10 cellular contexts compared by ENCODE assay signal in the genomic region with DNA sequence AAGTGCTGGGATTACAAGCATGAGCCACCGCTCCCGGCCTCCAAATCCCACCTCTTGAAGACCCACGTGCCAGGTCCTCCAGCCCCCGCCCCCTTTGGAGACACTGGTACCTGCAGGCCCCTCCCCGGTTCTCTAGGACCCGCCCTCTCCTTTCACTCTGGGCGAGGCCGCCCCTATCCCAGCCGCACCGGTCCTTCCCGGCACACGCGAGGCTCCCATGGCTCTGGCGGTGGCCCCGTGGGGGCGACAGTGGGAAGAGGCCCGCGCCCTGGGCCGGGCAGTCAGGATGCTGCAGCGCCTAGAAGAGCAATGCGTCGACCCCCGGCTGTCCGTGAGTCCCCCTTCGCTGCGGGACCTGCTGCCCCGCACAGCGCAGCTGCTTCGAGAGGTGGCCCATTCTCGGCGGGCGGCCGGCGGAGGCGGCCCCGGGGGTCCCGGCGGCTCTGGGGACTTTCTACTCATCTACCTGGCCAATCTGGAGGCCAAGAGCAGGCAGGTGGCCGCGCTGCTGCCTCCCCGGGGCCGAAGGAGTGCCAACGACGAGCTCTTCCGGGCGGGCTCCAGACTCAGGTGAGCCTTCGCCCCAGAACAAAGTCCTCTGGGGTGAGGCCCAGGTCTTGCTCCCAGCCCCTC. TPM values are rescaled to one million over a fixed set of nuclear protein-coding genes. Genes with fewer than 3 reads are reported as not detected.
DNase-seq lines count a peak whose midpoint lies in the region; ATAC-seq and TF ChIP-seq lines count a peak whose summit lies in the region.
"Had no signal": no experiment of that assay in that cellular context is flagged by ENCODE, and none has a peak within 500 bp of the region (broad histone marks: within the 10 kb centered on the region; RNA-seq: fewer than 3 reads in every experiment).

A gene with protein sequence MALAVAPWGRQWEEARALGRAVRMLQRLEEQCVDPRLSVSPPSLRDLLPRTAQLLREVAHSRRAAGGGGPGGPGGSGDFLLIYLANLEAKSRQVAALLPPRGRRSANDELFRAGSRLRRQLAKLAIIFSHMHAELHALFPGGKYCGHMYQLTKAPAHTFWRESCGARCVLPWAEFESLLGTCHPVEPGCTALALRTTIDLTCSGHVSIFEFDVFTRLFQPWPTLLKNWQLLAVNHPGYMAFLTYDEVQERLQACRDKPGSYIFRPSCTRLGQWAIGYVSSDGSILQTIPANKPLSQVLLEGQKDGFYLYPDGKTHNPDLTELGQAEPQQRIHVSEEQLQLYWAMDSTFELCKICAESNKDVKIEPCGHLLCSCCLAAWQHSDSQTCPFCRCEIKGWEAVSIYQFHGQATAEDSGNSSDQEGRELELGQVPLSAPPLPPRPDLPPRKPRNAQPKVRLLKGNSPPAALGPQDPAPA (plus strand): TSS at position 176 of the 633 bp plus-strand sequence. CDS start 42 bp downstream, at position 218.

- peaks cover 0 to 26% (median 6%) of the 10 kb centered on the region in 3 experiments for H3K27me3 ChIP-seq in neuronal stem cell (ENCODE audit: control insufficient read depth in 3 of 3, insufficient read depth in 3 of 3, low read depth in 1 of 3, low read length in 3 of 3)

- H2AK5ac ChIP-seq in neuronal stem cell (ENCODE audit: low read depth, low read length) = peak within 1 kb of the TSS; percentile 37

- H3K9me3 ChIP-seq in neuronal stem cell (replicated peaks in 1 of 2; ENCODE audit: control insufficient read depth in 2 of 2, insufficient read depth in 1 of 2, low read depth in 1 of 2, low read length in 2 of 2) = no peaks in the 10 kb centered on the region

- peaks cover 7% of the 10 kb centered on the region for H3K27me3 Mint-ChIP-seq in endothelial cell (ENCODE audit: unreplicated experiment)
- H3K27me3 Mint-ChIP-seq in activated T-cell treated with anti-CD3 and anti-CD28 coated beads, Interleukin-2, amount 50 U/mL, for 24 hours = peaks cover 4% of the 10 kb centered on the region

- H3K27ac ChIP-seq in neuronal stem cell (replicated peaks; ENCODE audit: low read length) = no peak within 1 kb of the TSS

- peak within 1 kb of the TSS in 1 of 2 donors; percentile 68 for H3K4me3 ChIP-seq in neuronal stem cell (ENCODE audit: low read length in 2 of 2)

- H4K8ac ChIP-seq in neuronal stem cell (ENCODE audit: low read depth, low read length) = no peak within 1 kb of the TSS

- H2BK12ac ChIP-seq in neuronal stem cell (ENCODE audit: low read length) = no peak within 1 kb of the TSS

- H3K9ac ChIP-seq in neuronal stem cell (ENCODE audit: low read depth, low read length, poor library complexity) = no peak within 1 kb of the TSS

- no peak within 1 kb of the TSS for H3K4ac ChIP-seq in neuronal stem cell (ENCODE audit: low read length)

- H3K79me1 ChIP-seq in neuronal stem cell (ENCODE audit: low read depth, low read length) = no peaks in the 10 kb centered on the region

- peak; percentile 21 for TF ChIP-seq CTCF in endothelial cell (IDR thresholded peaks at IDR 0.05; ENCODE audit: unreplicated experiment)

- H3K18ac ChIP-seq in neuronal stem cell (ENCODE audit: low read length) = peak within 1 kb of the TSS; percentile 76

- H3K36me3 Mint-ChIP-seq in endothelial cell (ENCODE audit: low read depth, unreplicated experiment) = no peaks in the 10 kb centered on the region
- no peaks in the 10 kb centered on the region for H3K36me3 Mint-ChIP-seq in activated T-cell treated with anti-CD3 and anti-CD28 coated beads, Interleukin-2, amount 50 U/mL, for 24 hours (ENCODE audit: low read depth)

- WGBS in neuronal stem cell (ENCODE audit: extremely low coverage in 2 of 2, insufficient read length in 2 of 2, insufficient replicate concordance in 1 of 2), 2 donors = no CpG with 5 or more reads among the region's 47 CpGs

- H2BK120ac ChIP-seq in neuronal stem cell (ENCODE audit: low read depth, low read length) = peak within 1 kb of the TSS; percentile 96

- no peak within 1 kb of the TSS for H3K14ac ChIP-seq in neuronal stem cell (ENCODE audit: low read length)

- no peak within 1 kb of the TSS for H2BK15ac ChIP-seq in neuronal stem cell (ENCODE audit: low read length)

- H3K4me1 Mint-ChIP-seq in endothelial cell (ENCODE audit: unreplicated experiment) = no peaks in the 10 kb centered on the region
- no peaks in the 10 kb centered on the region for H3K4me1 Mint-ChIP-seq in activated T-cell treated with anti-CD3 and anti-CD28 coated beads, Interleukin-2, amount 50 U/mL, for 24 hours (ENCODE audit: low read depth)

- H3K4me2 ChIP-seq in neuronal stem cell (ENCODE audit: insufficient read depth, low read length, poor library complexity, severe bottlenecking) = peak within 1 kb of the TSS; percentile 57

- H3K36me3 ChIP-seq in neuronal stem cell (replicated peaks in 1 of 2; ENCODE audit: control insufficient read depth in 2 of 2, insufficient read depth in 2 of 2, low read length in 2 of 2) = no peaks in the 10 kb centered on the region

- no peaks in the 10 kb centered on the region for H3K4me1 ChIP-seq in neuronal stem cell (ENCODE audit: control insufficient read depth in 2 of 2, insufficient read depth in 1 of 2, low read depth in 1 of 2, low read length in 2 of 2)

- no peak within 1 kb of the TSS for H3K23ac ChIP-seq in neuronal stem cell (ENCODE audit: low read depth, low read length, poor library complexity)

- H2AFZ ChIP-seq in neuronal stem cell (ENCODE audit: low read length) = peak within 1 kb of the TSS; percentile 78

- no peak within 1 kb of the TSS for H3K4me3 Mint-ChIP-seq in endothelial cell (ENCODE audit: unreplicated experiment)
- no peak within 1 kb of the TSS for H3K4me3 Mint-ChIP-seq in activated T-cell treated with anti-CD3 and anti-CD28 coated beads, Interleukin-2, amount 50 U/mL, for 24 hours

- no peak for ATAC-seq in GM19328 (IDR thresholded peaks at IDR 0.05; ENCODE audit: unreplicated experiment)
- ATAC-seq in HG03108 (IDR thresholded peaks at IDR 0.05; ENCODE audit: unreplicated experiment) = no peak

- H3K9me3 Mint-ChIP-seq in endothelial cell (ENCODE audit: unreplicated experiment) = no peaks in the 10 kb centered on the region
- H3K9me3 Mint-ChIP-seq in activated T-cell treated with anti-CD3 and anti-CD28 coated beads, Interleukin-2, amount 50 U/mL, for 24 hours = no peaks in the 10 kb centered on the region

- no peak within 1 kb of the TSS for H4K91ac ChIP-seq in neuronal stem cell (ENCODE audit: low read depth, low read length, poor library complexity)

- H2BK5ac ChIP-seq in neuronal stem cell (ENCODE audit: low read length) = no peak within 1 kb of the TSS

- DNase-seq in DMS79 treated with DMSO at 0.1 percent for 48 hours (lab: John Stamatoyannopoulos, UW) (peak; percentile 43), NCI-H2107 (lab: John Stamatoyannopoulos, UW) (peak; percentile 35), endothelial cell (ENCODE audit: low spot score) (peak; percentile 34), neuronal stem cell (ENCODE audit: low spot score) (no peak)
- DNase-seq in activated T-cell treated with anti-CD3 and anti-CD28 coated beads, Interleukin-2, amount 50 U/mL, for 24 hours = no peak
- DNase-seq in effector CD4-positive, alpha-beta T cell = no peak
- DNase-seq: NCI-H1694 had no signal

- H3K27ac Mint-ChIP-seq in endothelial cell (ENCODE audit: unreplicated experiment) = no peak within 1 kb of the TSS
- H3K27ac Mint-ChIP-seq in activated T-cell treated with anti-CD3 and anti-CD28 coated beads, Interleukin-2, amount 50 U/mL, for 24 hours = no peak within 1 kb of the TSS

RNA-seq across cellular contexts. Expression of the gene that starts here (rescaled TPM):
- 0.85 TPM for total RNA-seq in endothelial cell (ENCODE audit: unreplicated experiment)
- polyA plus RNA-seq in neuronal stem cell (2013, experiment 1 of 2) = 0.42 TPM
- polyA plus RNA-seq in neuronal stem cell (2013, experiment 2 of 2) = 0.43 TPM
- total RNA-seq: subcutaneous adipose tissue had no signal

Comparison
In these comparisons a context has a peak if more than half of its experiments do, and no peak if none do; other contexts are left out.
1. Peak in DNase-seq in endothelial cell; RNA of the gene not detected or under 1 TPM.
2. DNase-seq: peak in DMS79 treated with DMSO at 0.1 percent for 48 hours (single experiment) and NCI-H2107 (single experiment); none in neuronal stem cell (single experiment), activated T-cell treated with anti-CD3 and anti-CD28 coated beads, Interleukin-2, amount 50 U/mL, for 24 hours (single experiment) and effector CD4-positive, alpha-beta T cell (single experiment).